In genomic region chr4:60187428-60187827, GRCh38 we compare ENCODE assay signal across 27 cellular contexts.
DNase-seq lines count a peak whose midpoint lies in the region; ATAC-seq, FAIRE-seq and TF ChIP-seq lines count a peak whose summit lies in the region.
"Had no signal": no experiment of that assay in that cellular context is flagged by ENCODE, and none has a peak within 500 bp of the region (broad histone marks: within the 10 kb centered on the region; RNA-seq: fewer than 3 reads in every experiment).

No MANE protein-coding gene starts in this region.

- ATAC-seq in HepG2, result peak; percentile 54
- ATAC-seq in right lobe of liver, result no peak
- no peak for ATAC-seq in K562
- no peak for ATAC-seq in HG03342 (IDR thresholded peaks at IDR 0.05; ENCODE audit: unreplicated experiment)

- H3K23ac ChIP-seq in H1 (ENCODE audit: insufficient read length), result no peak overlapping the region

- H2BK15ac ChIP-seq in H1 (ENCODE audit: low read length), result no peak overlapping the region

- H4K5ac ChIP-seq in H1 (ENCODE audit: insufficient read length, low read depth, low read length), result no peak overlapping the region

- BruUV-seq in HepG2 (replicated peaks; lab: Mats Ljungman, UMichigan) (no TSS peak), K562 (replicated peaks; lab: Mats Ljungman, UMichigan) (no TSS peak)

- H2BK120ac ChIP-seq in H1 (replicated peaks; ENCODE audit: low read depth, low read length), result no peak overlapping the region

- no peak overlapping the region for H2AK5ac ChIP-seq in H1 (ENCODE audit: low read depth, low read length)

- H4K20me1 ChIP-seq in HepG2 (ENCODE audit: insufficient read depth, low read length) (no peaks in the 10 kb centered on the region), K562 (replicated peaks; ENCODE audit: control insufficient read depth, insufficient read depth, low read length) (no peaks in the 10 kb centered on the region), H1 (replicated peaks in 1 of 2; ENCODE audit: control insufficient read depth in 1 of 2, insufficient read depth in 2 of 2, low read length in 2 of 2) (no peaks in the 10 kb centered on the region)
- H4K20me1 ChIP-seq: BLaER1 had no signal

- no peak overlapping the region for H4K8ac ChIP-seq in H1 (ENCODE audit: extremely low read depth, insufficient read depth, low read length)

- H3K4me2 ChIP-seq in HepG2 (ENCODE audit: low read depth, low read length) (peak overlapping the region; percentile 18; the same call in 1 of the 2 replicates), K562 (ENCODE audit: insufficient read depth, low read length) (no peak overlapping the region), H1 (ENCODE audit: insufficient read depth in 1 of 2, low read depth in 2 of 2, low read length in 2 of 2) (no peak overlapping the region)
- H3K4me2 ChIP-seq: BLaER1 had no signal

- H2BK20ac ChIP-seq in H1 (ENCODE audit: low read length), result no peak overlapping the region

- TF ChIP-seq CTCF in HepG2 (CRISPR knock-in tag; IDR thresholded peaks at IDR 0.05) (no peak), right lobe of liver (IDR thresholded peaks at IDR 0.05) (no peak), K562 (IDR thresholded peaks at IDR 0.05 in 2 of 3, conservative IDR thresholded peaks at IDR 0.05 in 1 of 3; ENCODE audit: insufficient read depth in 2 of 3, low read depth in 1 of 3, low read length in 3 of 3) (no peak), H1 (IDR thresholded peaks at IDR 0.05; ENCODE audit: control extremely low read depth in 1 of 3, insufficient read depth in 1 of 3, low read depth in 1 of 3, low read length in 3 of 3) (no peak)

- H3K4ac ChIP-seq in H1 (replicated peaks; ENCODE audit: insufficient read length, low read depth, low read length), result no peak overlapping the region

- intact Hi-C loops in HepG2 (cut with micrococcal nuclease; ENCODE audit: unreplicated experiment), result no loop called here
- intact Hi-C loops in right lobe of liver (cut with DNase I), result no loop called here
- intact Hi-C loops in K562 (cut with micrococcal nuclease), result no loop called here

- H3K79me2 ChIP-seq in HepG2 (ENCODE audit: insufficient read depth, low read length) (no peaks in the 10 kb centered on the region), K562 (ENCODE audit: control insufficient read depth, insufficient read depth, low read length) (no peaks in the 10 kb centered on the region), H1 (ENCODE audit: control insufficient read depth in 1 of 2, insufficient read depth in 2 of 2, low read length in 2 of 2) (no peaks in the 10 kb centered on the region)

- TF ChIP-seq RAD21 in HepG2 (CRISPR knock-in tag; IDR thresholded peaks at IDR 0.05) (no peak), K562 (CRISPR knock-in tag; conservative IDR thresholded peaks at IDR 0.05 in 1 of 2, IDR thresholded peaks at IDR 0.05 in 1 of 2) (no peak), H1 (IDR thresholded peaks at IDR 0.05 in 1 of 2, conservative IDR thresholded peaks at IDR 0.05 in 1 of 2; ENCODE audit: low read depth in 2 of 2, low read length in 2 of 2) (no peak)

- no peaks in the 10 kb centered on the region for H3K23me2 ChIP-seq in H1 (ENCODE audit: low read depth, low read length)

- no peak overlapping the region for H3K56ac ChIP-seq in H1 (replicated peaks; ENCODE audit: insufficient read length, low read depth, low read length)

- CTCF ChIA-PET in HepG2 (lab: Yijun Ruan, JAX; ENCODE audit: low intra/inter-chr PET ratio, low total read pairs), result no interaction called here
- CTCF ChIA-PET in K562 (lab: Yijun Ruan, JAX; ENCODE audit: low intra/inter-chr PET ratio), result no interaction called here
- CTCF ChIA-PET in H1 (lab: Charles Lee; ENCODE audit: partially characterized antibody), result no interaction called here

- TF ChIP-seq EP300 in HepG2 (IDR thresholded peaks at IDR 0.05; ENCODE audit: low read depth in 2 of 2, low read length in 2 of 2), result no peak
- no peak for TF ChIP-seq EP300 in HepG2 (CRISPR knock-in tag; IDR thresholded peaks at IDR 0.05; ENCODE audit: borderline replicate concordance)
- no peak for TF ChIP-seq EP300 in K562 (IDR thresholded peaks at IDR 0.05; ENCODE audit: low read length)
- TF ChIP-seq EP300 in H1 (IDR thresholded peaks at IDR 0.05; ENCODE audit: borderline replicate concordance in 1 of 2, low read depth in 2 of 2, low read length in 2 of 2), result no peak

- H3K27ac ChIP-seq in HepG2 (ENCODE audit: extremely low read length, insufficient read depth, low read length) (no peak overlapping the region), right lobe of liver (no peak overlapping the region), K562 (ENCODE audit: extremely low read depth, low read depth, low read length) (no peak overlapping the region), H1 (ENCODE audit: low read depth, low read length) (no peak overlapping the region)
- H3K27ac ChIP-seq: 22Rv1, BLaER1 had no signal

- H3K27me3 ChIP-seq in HepG2 (ENCODE audit: control insufficient read depth in 1 of 2, insufficient read depth in 2 of 2, low read length in 2 of 2), result no peaks in the 10 kb centered on the region
- no peaks in the 10 kb centered on the region for H3K27me3 ChIP-seq in right lobe of liver
- no peaks in the 10 kb centered on the region for H3K27me3 ChIP-seq in K562 (ENCODE audit: control insufficient read depth in 2 of 2, insufficient read depth in 2 of 2, low read length in 2 of 2)
- no peaks in the 10 kb centered on the region for H3K27me3 ChIP-seq in H1 (replicated peaks in 1 of 4; ENCODE audit: control insufficient read depth in 3 of 4, extremely low read depth in 1 of 4, insufficient read depth in 3 of 4, low read length in 3 of 4)
- H3K27me3 ChIP-seq: BE2C, BLaER1 had no signal

- H3K18ac ChIP-seq in H1 (ENCODE audit: extremely low read depth, low read length), result no peak overlapping the region

- H4K91ac ChIP-seq in H1 (replicated peaks; ENCODE audit: insufficient read length, low read length), result no peak overlapping the region

- H3K4me1 ChIP-seq in HepG2 (ENCODE audit: insufficient read depth, low read length), result no peaks in the 10 kb centered on the region
- H3K4me1 ChIP-seq in right lobe of liver, result no peaks in the 10 kb centered on the region
- H3K4me1 ChIP-seq in K562 (replicated peaks in 1 of 2; ENCODE audit: control insufficient read depth in 2 of 2, insufficient read depth in 2 of 2, low read length in 2 of 2), result no peaks in the 10 kb centered on the region
- H3K4me1 ChIP-seq in H1 (replicated peaks in 1 of 4; ENCODE audit: control insufficient read depth in 3 of 4, insufficient read depth in 4 of 4, low read length in 3 of 4), result no peaks in the 10 kb centered on the region
- H3K4me1 ChIP-seq: BE2C, BLaER1 had no signal

- DNase-seq in HepG2 (ENCODE audit: low spot score), result no peak
- no peak for DNase-seq in right lobe of liver
- DNase-seq in UCSD-AML1 (lab: John Stamatoyannopoulos, UW; ENCODE audit: unreplicated experiment), result peak; percentile 4
- DNase-seq in K562 (ENCODE audit: extremely low read depth in 1 of 4, low spot score in 3 of 4), result no peak
- no peak for DNase-seq in H1 (ENCODE audit: low read depth in 1 of 2, low spot score in 2 of 2)
- no peak for DNase-seq in GM12891 (ENCODE audit: insufficient read length, low spot score)
- no peak for DNase-seq in GOT3 (lab: John Stamatoyannopoulos, UW)
- DNase-seq: ACHN; BE2C; C1 segment of cervical spinal cord; CD4-positive, alpha-beta memory T cell; CD4-positive, CD25-positive, alpha-beta regulatory T cell; CD8-positive, alpha-beta memory T cell; COR-L47; DMS 273 treated with DMSO at 0.1 percent for 48 hours; DMS153; DMS53; DMS79; DND-41; EL; GDM1 had no signal

- H2AFZ ChIP-seq in HepG2 (ENCODE audit: low read length) (peak overlapping the region; percentile 63), K562 (ENCODE audit: low read depth, low read length) (no peak overlapping the region), H1 (ENCODE audit: low read length) (peak overlapping the region; percentile 53; the same call in 1 of the 2 replicates)

- no peak overlapping the region for H3K14ac ChIP-seq in H1 (ENCODE audit: insufficient read length)

- 6% methylated on average over 3 of the region's 3 CpGs for WGBS in HepG2 (ENCODE audit: low lambda C conversion rate)
- 100% methylated on average over 1 of the region's 3 CpGs for WGBS in right lobe of liver (ENCODE audit: insufficient coverage, low coverage, low lambda C conversion rate, missing lambda C conversion rate)
- 0% methylated on average over 3 of the region's 3 CpGs for WGBS in K562 (ENCODE audit: insufficient coverage, low coverage, missing lambda C conversion rate)
- 94% methylated on average over 3 of the region's 3 CpGs; no CpG with 5 or more reads in 1 of the 2 experiments for WGBS in H1 (ENCODE audit: extremely low coverage in 1 of 2, insufficient coverage in 1 of 2, insufficient read length in 1 of 2, insufficient replicate concordance in 2 of 2, low coverage in 1 of 2, low lambda C conversion rate in 2 of 2, missing lambda C conversion rate in 1 of 2), 2 experiments

- no peaks in the 10 kb centered on the region for H3K79me1 ChIP-seq in H1 (ENCODE audit: low read depth, low read length)

- H2BK12ac ChIP-seq in H1 (ENCODE audit: low read depth, low read length), result no peak overlapping the region

- POLR2A ChIA-PET in HepG2 (lab: Yijun Ruan, JAX) (no interaction called here), K562 (lab: Yijun Ruan, JAX) (no interaction called here), H1 (lab: Charles Lee; ENCODE audit: partially characterized antibody) (no interaction called here)

- H3K36me3 ChIP-seq in HepG2 (replicated peaks in 1 of 2; ENCODE audit: control insufficient read depth in 1 of 2, insufficient read depth in 2 of 2, low read length in 2 of 2), result no peaks in the 10 kb centered on the region
- H3K36me3 ChIP-seq in right lobe of liver, result no peaks in the 10 kb centered on the region
- H3K36me3 ChIP-seq in K562 (ENCODE audit: control insufficient read depth, insufficient read depth, low read length), result no peaks in the 10 kb centered on the region
- no peaks in the 10 kb centered on the region for H3K36me3 ChIP-seq in H1 (ENCODE audit: control insufficient read depth in 2 of 4, insufficient read depth in 4 of 4, low read length in 3 of 4)
- H3K36me3 ChIP-seq: BE2C, BLaER1 had no signal

- TF ChIP-seq POLR2A in HepG2 (IDR thresholded peaks at IDR 0.05; ENCODE audit: insufficient read depth in 1 of 2, low read depth in 2 of 2, low read length in 2 of 2) (no peak), right lobe of liver (IDR thresholded peaks at IDR 0.05) (no peak), K562 (conservative IDR thresholded peaks at IDR 0.05) (no peak), H1 (IDR thresholded peaks at IDR 0.05; ENCODE audit: control extremely low read depth in 1 of 2, low read depth in 2 of 2, low read length in 2 of 2) (no peak), GM12891 (IDR thresholded peaks at IDR 0.05; ENCODE audit: low read depth, low read length) (no peak)

- H3K4me3 ChIP-seq in HepG2 (replicated peaks in 1 of 3; ENCODE audit: insufficient read depth in 1 of 3, low read depth in 2 of 3, low read length in 3 of 3) (no peak overlapping the region; a peak in 2 of 6 replicates), right lobe of liver (no peak overlapping the region), K562 (no peak overlapping the region), H1 (ENCODE audit: extremely low read depth in 1 of 4, insufficient read depth in 2 of 4, low read depth in 3 of 4, low read length in 4 of 4) (no peak overlapping the region)
- H3K4me3 ChIP-seq: BLaER1 had no signal

- no peak overlapping the region for H3K9ac ChIP-seq in HepG2 (ENCODE audit: insufficient read depth, low read depth, low read length)
- H3K9ac ChIP-seq in K562 (ENCODE audit: insufficient read depth in 1 of 2, low read depth in 2 of 2, low read length in 2 of 2), result no peak overlapping the region
- no peak overlapping the region for H3K9ac ChIP-seq in H1 (replicated peaks in 1 of 4; ENCODE audit: extremely low read depth in 1 of 4, low read depth in 3 of 4, low read length in 3 of 4)
- H3K9ac ChIP-seq: BLaER1 had no signal

- H2BK5ac ChIP-seq in H1 (ENCODE audit: low read depth, low read length), result no peak overlapping the region

- FAIRE-seq in HepG2 (lab: Jason Lieb, UNC) (no peak), K562 (lab: Jason Lieb, UNC) (no peak), H1 (lab: Jason Lieb, UNC) (no peak), GM12891 (lab: Jason Lieb, UNC) (no peak)
- FAIRE-seq: A204.1, GM12892, GM18507 had no signal

- H3K9me3 ChIP-seq in HepG2 (ENCODE audit: low read length) (no peaks in the 10 kb centered on the region), right lobe of liver (no peaks in the 10 kb centered on the region), K562 (replicated peaks; ENCODE audit: control insufficient read depth, insufficient read depth, low read depth, low read length) (no peaks in the 10 kb centered on the region), H1 (ENCODE audit: insufficient read depth in 2 of 2, low read depth in 1 of 2, low read length in 1 of 2) (no peaks in the 10 kb centered on the region)
- H3K9me3 ChIP-seq: BE2C had no signal

- in situ Hi-C loops in HepG2 (cut with HindIII; ENCODE audit: extremely low pct_ligation_motif_present, low pct_unique_long_range_greater_than_20kb) (no loop called here), K562 (cut with MboI) (no loop called here)

- H3K9me1 ChIP-seq in K562 (ENCODE audit: control insufficient read depth, insufficient read depth, low read length), result no peaks in the 10 kb centered on the region

Comparison
In these comparisons a context has a peak if more than half of its experiments do, and no peak if none do; other contexts are left out.
1. Of the 241 proteins assayed by ChIP-seq in both HepG2 and K562: peak only in HepG2: none; only in K562: TFE3; in both: RAD51; in neither: 238; mixed calls (peak in some experiments, not most) for 1.